In genomic region chr1:185238447-185238846, GRCh38 we compare ENCODE assay signal across 9 cellular contexts.
DNase-seq lines count a peak whose midpoint lies in the region; ATAC-seq and TF ChIP-seq lines count a peak whose summit lies in the region.
"Had no signal": no experiment of that assay in that cellular context is flagged by ENCODE, and none has a peak within 500 bp of the region (broad histone marks: within the 10 kb centered on the region; RNA-seq: fewer than 3 reads in every experiment).

No MANE protein-coding gene starts in this region.

- peak; percentile 67 for ATAC-seq in T-helper 17 cell
- ATAC-seq in GM19467 (IDR thresholded peaks at IDR 0.05; ENCODE audit: unreplicated experiment): no peak
- ATAC-seq in stimulated activated memory B cell treated with anti-CD40 and anti-IgM and Interleukin-4, amounts not matched to agents 10 μg/mL and 1 μg/mL and 100 μg/mL, for 72 hours: no peak

- H3K27ac Mint-ChIP-seq in T-helper 17 cell: peak overlapping the region; percentile 89
- H3K27ac Mint-ChIP-seq in stimulated activated memory B cell treated with anti-CD40 and anti-IgM and Interleukin-4, amounts not matched to agents 10 μg/mL and 1 μg/mL and 100 μg/mL, for 72 hours: no peak overlapping the region
- H3K27ac Mint-ChIP-seq: T-helper 1 cell treated with Interleukin-12 subunit alpha and Interleukin-12 subunit beta and Interleukin-4 antibody, amounts not matched to agents 30 μg/mL and 1 μg/mL, for 36 hours had no signal

- H3K36me3 Mint-ChIP-seq in T-helper 17 cell (ENCODE audit: low read depth): peaks cover 5% of the 10 kb centered on the region
- H3K36me3 Mint-ChIP-seq in stimulated activated memory B cell treated with anti-CD40 and anti-IgM and Interleukin-4, amounts not matched to agents 10 μg/mL and 1 μg/mL and 100 μg/mL, for 72 hours: peaks cover 32% of the 10 kb centered on the region

- H3K4me3 ChIP-seq in AG09309 (ENCODE audit: control insufficient read depth, low read depth, low read length): no peak overlapping the region

- H3K4me3 Mint-ChIP-seq in T-helper 17 cell: peak overlapping the region; percentile 75
- H3K4me3 Mint-ChIP-seq in stimulated activated memory B cell treated with anti-CD40 and anti-IgM and Interleukin-4, amounts not matched to agents 10 μg/mL and 1 μg/mL and 100 μg/mL, for 72 hours: no peak overlapping the region
- H3K4me3 Mint-ChIP-seq: T-helper 1 cell treated with Interleukin-12 subunit alpha and Interleukin-12 subunit beta and Interleukin-4 antibody, amounts not matched to agents 30 μg/mL and 1 μg/mL, for 36 hours had no signal

- H3K9me3 Mint-ChIP-seq in stimulated activated memory B cell treated with anti-CD40 and anti-IgM and Interleukin-4, amounts not matched to agents 10 μg/mL and 1 μg/mL and 100 μg/mL, for 72 hours: no peaks in the 10 kb centered on the region

- no peaks in the 10 kb centered on the region for H3K9me3 ChIP-seq in T-helper 17 cell (ENCODE audit: control insufficient read depth, low read length, poor library complexity, severe bottlenecking)

- DNase-seq in AG09309 (ENCODE audit: low read depth): no peak
- no peak for DNase-seq in T-helper 17 cell
- DNase-seq in iris pigment epithelial cell (ENCODE audit: low read depth): peak; percentile 35
- no peak for DNase-seq in NCI-H1092 (lab: John Stamatoyannopoulos, UW)
- DNase-seq in glomerular visceral epithelial cell (ENCODE audit: extremely low spot score): no peak

- H3K4me1 Mint-ChIP-seq in T-helper 17 cell: peaks cover 23% of the 10 kb centered on the region
- no peaks in the 10 kb centered on the region for H3K4me1 Mint-ChIP-seq in stimulated activated memory B cell treated with anti-CD40 and anti-IgM and Interleukin-4, amounts not matched to agents 10 μg/mL and 1 μg/mL and 100 μg/mL, for 72 hours

- TF ChIP-seq CTCF in AG09309 (IDR thresholded peaks at IDR 0.05; ENCODE audit: control insufficient read depth, insufficient read depth, low read depth, low read length, missing control alignments) (peak; percentile 45), GM12874 (IDR thresholded peaks at IDR 0.05; ENCODE audit: insufficient read depth, low read depth, low read length) (peak; percentile 9; the same call in 1 of the 2 replicates)

- no peaks in the 10 kb centered on the region for H3K27me3 Mint-ChIP-seq in T-helper 17 cell
- no peaks in the 10 kb centered on the region for H3K27me3 Mint-ChIP-seq in stimulated activated memory B cell treated with anti-CD40 and anti-IgM and Interleukin-4, amounts not matched to agents 10 μg/mL and 1 μg/mL and 100 μg/mL, for 72 hours
